In genomic region chr16:20902426-20902825, GRCh38 we compare ENCODE assay signal across 10 cellular contexts. TPM values are rescaled to one million over a fixed set of nuclear protein-coding genes. Genes with fewer than 3 reads are reported as not detected.
DNase-seq lines count a peak whose midpoint lies in the region; ATAC-seq, FAIRE-seq and TF ChIP-seq lines count a peak whose summit lies in the region.
"Had no signal": no experiment of that assay in that cellular context is flagged by ENCODE, and none has a peak within 500 bp of the region (broad histone marks: within the 10 kb centered on the region; RNA-seq: fewer than 3 reads in every experiment).

No MANE protein-coding gene starts in this region.

- no peak for FAIRE-seq in HTR-8/SVneo (lab: Jason Lieb, UNC)
- FAIRE-seq: pancreas had no signal

- H3K4me3 ChIP-seq in PC-9 (peak overlapping the region; percentile 84), esophagus squamous epithelium (peak overlapping the region in 1 of 4 donors; percentile 91), skeletal muscle tissue (ENCODE audit: low read length in 3 of 3) (no peak overlapping the region), BE2C (ENCODE audit: low read depth, low read length) (no peak overlapping the region)

- H3K4me1 ChIP-seq in ES-I3 (ENCODE audit: insufficient read depth, low read length) = peaks cover 5% of the 10 kb centered on the region; the same call in 1 of the 2 replicates
- peaks cover 77% of the 10 kb centered on the region for H3K4me1 ChIP-seq in PC-9 (replicated peaks; ENCODE audit: insufficient read depth)
- H3K4me1 ChIP-seq in esophagus squamous epithelium = peaks cover 40 to 88% (median 65%) of the 10 kb centered on the region in 3 donors
- H3K4me1 ChIP-seq in skeletal muscle tissue (ENCODE audit: control insufficient read depth in 3 of 3, insufficient read depth in 3 of 3, low read length in 3 of 3) = peaks cover 46 to 83% (median 64%) of the 10 kb centered on the region in 3 donors
- H3K4me1 ChIP-seq in BE2C = no peaks in the 10 kb centered on the region; the same call in 1 of the 2 replicates

- H3K9me2 ChIP-seq in PC-9 (ENCODE audit: insufficient read depth) = no peaks in the 10 kb centered on the region

- intact Hi-C loops in PC-9 (cut with micrococcal nuclease; ENCODE audit: unreplicated experiment) (loop anchor here (5.0 kb wide), 2 partner anchors 50 to 400 kb away; no protein-coding TSS in a partner anchor), esophagus squamous epithelium (cut with DNase I) (no loop called here)

- H3K9ac ChIP-seq in ES-I3 (ENCODE audit: low read depth, low read length) (peak overlapping the region; percentile 78; the same call in 1 of the 2 replicates), skeletal muscle tissue (ENCODE audit: low read depth in 1 of 3, low read length in 3 of 3) (no peak overlapping the region)

- no peak overlapping the region for H2AFZ ChIP-seq in PC-9

- no peaks in the 10 kb centered on the region; the same call in 1 of the 2 replicates for H4K20me1 ChIP-seq in PC-9 (ENCODE audit: insufficient read depth)

- no peak for ATAC-seq in GM21619 (IDR thresholded peaks at IDR 0.05; ENCODE audit: unreplicated experiment)
- ATAC-seq: activated naive CD4-positive, alpha-beta T cell treated with anti-CD3 and anti-CD28 coated beads, Interleukin-2, amount 50 U/mL, for 72 hours; pancreas had no signal

- H3F3A ChIP-seq in PC-9 (ENCODE audit: insufficient read depth, low read depth) = peaks cover 65% of the 10 kb centered on the region

- WGBS in esophagus squamous epithelium, 2 donors = 88 to 94% methylated on average over 6 of the region's 6 CpGs

- TF ChIP-seq CTCF in PC-9 (conservative IDR thresholded peaks at IDR 0.05) = no peak
- TF ChIP-seq CTCF in esophagus squamous epithelium (IDR thresholded peaks at IDR 0.05) = no peak
- no peak for TF ChIP-seq CTCF in BE2C (IDR thresholded peaks at IDR 0.05; ENCODE audit: low read depth, low read length)

- POLR2A ChIA-PET in PC-9 (lab: Charles Lee; ENCODE audit: unreplicated experiment) = no interaction called here

- peaks cover 71% of the 10 kb centered on the region for H3K79me2 ChIP-seq in PC-9 (ENCODE audit: low read depth)

- CTCF ChIA-PET in PC-9 (lab: Charles Lee) = no interaction called here

- no peak for DNase-seq in PC-9
- DNase-seq in esophagus squamous epithelium (lab: John Stamatoyannopoulos, UW) = no peak
- no peak for DNase-seq in HTR-8/SVneo (ENCODE audit: insufficient read length, low spot score)
- DNase-seq in iPS-NIHi7 (ENCODE audit: extremely low spot score) = no peak
- no peak for DNase-seq in BE2C
- DNase-seq: pancreas had no signal

- no peaks in the 10 kb centered on the region for H3K36me3 ChIP-seq in ES-I3 (ENCODE audit: insufficient read depth, low read length)
- peaks cover 10% of the 10 kb centered on the region; the same call in 1 of the 2 replicates for H3K36me3 ChIP-seq in PC-9 (ENCODE audit: low read depth)
- no peaks in the 10 kb centered on the region for H3K36me3 ChIP-seq in esophagus squamous epithelium
- H3K36me3 ChIP-seq in skeletal muscle tissue (ENCODE audit: control insufficient read depth in 3 of 3, insufficient read depth in 3 of 3, low read length in 3 of 3) = peaks cover 0 to 5% (median 0%) of the 10 kb centered on the region in 3 donors
- H3K36me3 ChIP-seq in BE2C = no peaks in the 10 kb centered on the region
- H3K36me3 ChIP-seq: pancreas had no signal

- no peaks in the 10 kb centered on the region for H3K9me3 ChIP-seq in ES-I3 (ENCODE audit: control insufficient read depth, insufficient read depth, low read length)
- no peaks in the 10 kb centered on the region for H3K9me3 ChIP-seq in PC-9 (ENCODE audit: insufficient read depth, low read depth)
- no peaks in the 10 kb centered on the region for H3K9me3 ChIP-seq in esophagus squamous epithelium
- no peaks in the 10 kb centered on the region for H3K9me3 ChIP-seq in skeletal muscle tissue (ENCODE audit: control insufficient read depth in 3 of 3, low read length in 3 of 3)
- H3K9me3 ChIP-seq in BE2C = no peaks in the 10 kb centered on the region
- H3K9me3 ChIP-seq: pancreas had no signal

- no TSS peak for BruUV-seq in PC-9 (replicated peaks; lab: Mats Ljungman, UMichigan)

- TF ChIP-seq POLR2A in esophagus squamous epithelium (IDR thresholded peaks at IDR 0.05) = no peak

- H3K27me3 ChIP-seq in PC-9 (ENCODE audit: insufficient read depth, low read depth) = no peaks in the 10 kb centered on the region
- H3K27me3 ChIP-seq in esophagus squamous epithelium = no peaks in the 10 kb centered on the region
- no peaks in the 10 kb centered on the region for H3K27me3 ChIP-seq in skeletal muscle tissue (ENCODE audit: control insufficient read depth in 3 of 3, insufficient read depth in 3 of 3, low read length in 3 of 3)
- no peaks in the 10 kb centered on the region for H3K27me3 ChIP-seq in BE2C
- H3K27me3 ChIP-seq: pancreas had no signal

- H3K27ac ChIP-seq in PC-9 (peak overlapping the region; percentile 99), esophagus squamous epithelium (peak overlapping the region; percentile 95 to 99 (median 97)), skeletal muscle tissue (ENCODE audit: low read depth, low read length) (peak overlapping the region; percentile 98)

- peak overlapping the region; percentile 96 for H3K4me2 ChIP-seq in PC-9

RNA-seq across cellular contexts. Expression of gene LYRM1, which starts 1.9 kb away (rescaled TPM):
- total RNA-seq in PC-9 (2021) = 32.2 and 51.7 TPM in 2 replicates
- total RNA-seq in esophagus squamous epithelium = 10 to 100 TPM; 21.9 to 37.9 (median 34.3) TPM
- total RNA-seq in skeletal muscle tissue = 23.5 TPM
- polyA plus RNA-seq in BE2C (2012; ENCODE audit: insufficient read depth, insufficient read length, low read depth) = 17.4 TPM

RNA-seq across cellular contexts. Expression of gene DCUN1D3, which starts 2.3 kb away (rescaled TPM):
- total RNA-seq in PC-9 (2021) (11.8 and 14.6 TPM in 2 replicates), esophagus squamous epithelium (10 to 100 TPM; 14.5 to 37.2 (median 19.4) TPM), skeletal muscle tissue (10.4 TPM)
- 7.5 TPM for polyA plus RNA-seq in BE2C (2012; ENCODE audit: insufficient read depth, insufficient read length, low read depth)
